In the genomic region with DNA sequence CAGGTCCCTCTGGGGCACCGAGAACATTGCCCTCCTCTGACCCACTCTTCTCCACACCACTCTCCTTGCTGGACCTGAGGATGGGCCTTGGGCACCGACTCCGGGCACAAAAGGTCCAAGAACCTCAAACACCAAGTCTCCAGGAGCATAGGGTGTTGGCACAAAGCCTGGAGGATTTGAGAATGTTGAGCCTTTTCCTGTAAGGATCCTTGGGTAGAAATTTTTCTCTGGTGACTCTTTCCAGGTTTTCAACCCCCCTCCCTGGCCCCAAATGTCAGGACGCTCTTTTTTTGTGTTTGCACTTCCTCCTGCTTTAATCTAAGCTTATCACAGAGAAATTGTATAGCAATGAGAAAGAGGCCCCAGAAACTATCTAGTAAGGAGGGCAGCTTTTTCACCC, we compare ENCODE assay signal across 25 cellular contexts. TPM values are rescaled to one million over a fixed set of nuclear protein-coding genes. Genes with fewer than 3 reads are reported as not detected.
DNase-seq lines count a peak whose midpoint lies in the region; FAIRE-seq and TF ChIP-seq lines count a peak whose summit lies in the region.
"Had no signal": no experiment of that assay in that cellular context is flagged by ENCODE, and none has a peak within 500 bp of the region (broad histone marks: within the 10 kb centered on the region; RNA-seq: fewer than 3 reads in every experiment).

No MANE protein-coding gene starts in this region.

- no peak for TF ChIP-seq CTCF in bronchial epithelial cell (IDR thresholded peaks at IDR 0.05; ENCODE audit: insufficient read depth, low read length, severe bottlenecking)

- FAIRE-seq in bronchial epithelial cell (lab: Jason Lieb, UNC), result no peak
- no peak for FAIRE-seq in GM12891 (lab: Jason Lieb, UNC)

- peaks cover under 1% of the 10 kb centered on the region for H3K36me3 ChIP-seq in bronchial epithelial cell (ENCODE audit: control insufficient read depth, insufficient read depth, low read length)
- H3K36me3 ChIP-seq: BE2C had no signal

- no peak overlapping the region for H3K4me3 ChIP-seq in bronchial epithelial cell (ENCODE audit: low read depth, low read length)
- H3K4me3 ChIP-seq: PC-9 had no signal

- peak; percentile 51 for DNase-seq in A172 (ENCODE audit: low spot score)
- DNase-seq in M059J (ENCODE audit: low read depth), result peak; percentile 50
- peak; percentile 30 for DNase-seq in bronchial epithelial cell (ENCODE audit: low read depth)
- DNase-seq in kidney tubule cell (ENCODE audit: low spot score), result peak; percentile 78
- no peak for DNase-seq in NCI-H2081 treated with DMSO at 0.1 percent for 48 hours (lab: John Stamatoyannopoulos, UW)
- no peak for DNase-seq in DMS53 (lab: John Stamatoyannopoulos, UW)
- DNase-seq in GM12891 (ENCODE audit: insufficient read length, low spot score), result no peak
- no peak for DNase-seq in NCI-H748 (lab: John Stamatoyannopoulos, UW; ENCODE audit: unreplicated experiment)
- DNase-seq: ACHN; BE2C; Calu3; CD8-positive, alpha-beta memory T cell; DND-41; NCI-H1092; NCI-H1417 treated with DMSO at 0.1 percent for 48 hours; NCI-H2081; NCI-H774 had no signal

- TF ChIP-seq POLR2A in GM12891 (IDR thresholded peaks at IDR 0.05; ENCODE audit: low read depth, low read length), result no peak

- H3K27me3 ChIP-seq in bronchial epithelial cell (ENCODE audit: control insufficient read depth, insufficient read depth, low read length), result peaks cover 5% of the 10 kb centered on the region
- H3K27me3 ChIP-seq: BE2C had no signal

TF ChIP-seq in GM12891, 5 proteins besides CTCF, POLR2A, EP300 and RAD21:
- no peak for TF ChIP-seq TAF1 (IDR thresholded peaks at IDR 0.05; ENCODE audit: low read depth, low read length)
- no peak for TF ChIP-seq POU2F2 (IDR thresholded peaks at IDR 0.05; ENCODE audit: low read depth, low read length)
- TF ChIP-seq PAX5 (IDR thresholded peaks at IDR 0.05; ENCODE audit: insufficient read depth, low read length, severe bottlenecking), result no peak

RNA-seq across cellular contexts. Expression of a gene that starts 9.2 kb away (rescaled TPM):
- total RNA-seq in A172 (2014; rRNA removed; shearing (Covaris generic)), result 84.0 and 104 TPM in 2 replicates
- total RNA-seq in M059J (2014; rRNA removed; shearing (Covaris generic)), result 24.6 and 29.9 TPM in 2 replicates
- total RNA-seq in bronchial epithelial cell, result 12.2 and 14.0 TPM in 2 replicates
- polyA plus RNA-seq in GM12891 (2012; ENCODE audit: low read depth, missing spikeins), result 0.27 TPM
- polyA plus RNA-seq: IgD-negative memory B cell had no signal

RNA-seq across cellular contexts. Expression of a gene that starts 20.9 kb away (rescaled TPM):
- 0.34 and 0.50 TPM in 2 replicates for total RNA-seq in A172 (2014; rRNA removed; shearing (Covaris generic))
- not detected in 2 replicates for total RNA-seq in M059J (2014; rRNA removed; shearing (Covaris generic))
- total RNA-seq in bronchial epithelial cell, result 0.26 TPM in 1 of 2 replicates, not detected in the other
- polyA plus RNA-seq in GM12891 (2012; ENCODE audit: low read depth, missing spikeins), result 1.0 TPM
- total RNA-seq: Calu3, G401, H4, PC-9, Right ventricle myocardium inferior, RPMI7951, SJCRH30 had no signal
- polyA plus RNA-seq: CD14-positive monocyte; CD8-positive, alpha-beta memory T cell; IgD-negative memory B cell had no signal

Comparison
In these comparisons a context has a peak if more than half of its experiments do, and no peak if none do; other contexts are left out.
1. DNase-seq: peak in A172 (single experiment), M059J (single experiment), bronchial epithelial cell (single experiment) and kidney tubule cell (single experiment); none in NCI-H2081 treated with DMSO at 0.1 percent for 48 hours (single experiment), DMS53 (single experiment), GM12891 (single experiment) and NCI-H748 (single experiment).